1 cellular context compared by ENCODE assay signal in genomic region chr2:65583061-65583460, GRCh38.
TF ChIP-seq lines count a peak whose summit lies in the region.

No MANE protein-coding gene starts in this region.

TF ChIP-seq in GM23338, 12 proteins besides CTCF, POLR2A, EP300 and RAD21 (continued from another document):
- no peak for TF ChIP-seq ZNF462 (CRISPR knock-in tag; IDR thresholded peaks at IDR 0.05)
- TF ChIP-seq ETS1 (IDR thresholded peaks at IDR 0.05), result no peak
- no peak for TF ChIP-seq STAT1 (IDR thresholded peaks at IDR 0.05; ENCODE audit: unreplicated experiment)
